In the genomic region with DNA sequence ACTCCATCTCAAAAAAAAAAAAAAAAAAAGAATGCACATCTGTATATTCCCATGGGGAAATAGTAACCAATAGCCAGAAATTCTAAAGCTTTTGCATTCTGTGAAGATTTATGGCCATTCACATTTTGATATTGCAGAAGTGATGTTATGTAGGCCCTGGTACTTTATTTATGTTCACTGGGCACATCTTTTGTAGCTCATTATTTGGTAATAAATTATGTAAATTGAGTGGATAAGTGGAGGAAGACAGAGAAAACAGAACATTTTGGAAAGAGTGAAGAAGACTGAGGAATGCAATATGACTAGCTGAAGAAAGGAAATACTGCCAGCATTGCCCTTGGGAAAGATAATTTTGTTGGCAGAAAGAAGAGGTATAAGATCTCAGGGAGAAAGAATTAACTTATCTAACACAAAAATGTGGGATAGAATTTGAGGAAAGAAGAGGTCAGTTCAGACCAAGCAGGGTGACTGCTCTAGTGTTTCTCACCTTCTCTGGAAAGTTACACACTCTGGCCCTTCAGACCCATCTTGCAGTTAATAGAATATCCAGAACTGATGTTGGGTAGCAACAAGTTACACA, we compare ENCODE assay signal across 21 cellular contexts.
"Had no signal": no experiment of that assay in that cellular context is flagged by ENCODE, and none has a peak within 500 bp of the region (broad histone marks: within the 10 kb centered on the region; RNA-seq: fewer than 3 reads in every experiment).

No MANE protein-coding gene starts in this region.

- ATAC-seq: activated CD8-positive, alpha-beta memory T cell treated with anti-CD3 and anti-CD28 coated beads, Interleukin-2, amount 10 ng/mL, durations not matched to agents 7 days and 5 days; activated CD8-positive, alpha-beta T cell treated with anti-CD3 and anti-CD28 coated beads for 36 hours; left lung; natural killer cell; stimulated activated memory B cell treated with anti-CD40 and anti-IgM and Interleukin-4, amounts not matched to agents 10 μg/mL and 1 μg/mL and 100 μg/mL, for 72 hours had no signal

- H3K4me3 ChIP-seq: ascending aorta, colonic mucosa, dorsolateral prefrontal cortex, esophagus squamous epithelium, left lung, sigmoid colon, smooth muscle cell, thoracic aorta, vagina had no signal

- DNase-seq: activated CD4-positive, alpha-beta T cell treated with anti-CD3 and anti-CD28 coated beads, Interleukin-2, amount 10 ng/mL, durations not matched to agents 7 days and 5 days; activated CD4-positive, CD25-positive, alpha-beta regulatory T cell treated with anti-CD3 and anti-CD28 coated beads, Interleukin-2, amount 50 U/mL, for 72 hours; activated CD8-positive, alpha-beta memory T cell treated with anti-CD3 and anti-CD28 coated beads, Interleukin-2, amount 10 ng/mL, durations not matched to agents 7 days and 5 days; activated CD8-positive, alpha-beta T cell treated with anti-CD3 and anti-CD28 coated beads for 36 hours; activated gamma-delta T cell treated with Interleukin-2 at 50 U/mL for 16 hours; colonic mucosa; dorsolateral prefrontal cortex; esophagus squamous epithelium; foreskin melanocyte; kidney glomerular epithelial cell; left lung; mammary epithelial cell; natural killer cell; sigmoid colon; stimulated activated CD4-positive, alpha-beta T cell treated with anti-CD3 and anti-CD28 coated beads, Interleukin-15, amount 100 ng/mL, for 24 hours; WERI-Rb-1 had no signal

- H3K36me3 ChIP-seq: colonic mucosa, thoracic aorta, vagina, WERI-Rb-1 had no signal

- H3K27me3 ChIP-seq: ascending aorta, colonic mucosa, dorsolateral prefrontal cortex, esophagus squamous epithelium, left lung, sigmoid colon, vagina had no signal

- H3K9me3 ChIP-seq: ascending aorta, colonic mucosa, esophagus squamous epithelium, left lung, sigmoid colon, thoracic aorta, vagina had no signal

- H3K27ac ChIP-seq: ascending aorta, colonic mucosa, dorsolateral prefrontal cortex, esophagus squamous epithelium, left lung, sigmoid colon, thoracic aorta, vagina, WERI-Rb-1 had no signal

- H3K4me2 ChIP-seq: smooth muscle cell had no signal

- H3K4me1 ChIP-seq: colonic mucosa, esophagus squamous epithelium, left lung, sigmoid colon, vagina had no signal
